Comparison of ENCODE assay signal across 10 cellular contexts in genomic region chr21:42423197-42423675, GRCh38.
DNase-seq lines count a peak whose midpoint lies in the region; ATAC-seq lines count a peak whose summit lies in the region.
"Had no signal": no experiment of that assay in that cellular context is flagged by ENCODE, and none has a peak within 500 bp of the region (broad histone marks: within the 10 kb centered on the region; RNA-seq: fewer than 3 reads in every experiment).

No MANE protein-coding gene starts in this region.

- ATAC-seq in HG03196 (IDR thresholded peaks at IDR 0.05; ENCODE audit: unreplicated experiment) = peak; percentile 46
- peak; percentile 73 for ATAC-seq in stimulated activated naive CD8-positive, alpha-beta T cell treated with anti-CD3 and anti-CD28 coated beads, Interleukin-15, amount 100 ng/mL, for 72 hours

- peak overlapping the region; percentile 66 to 78 for H3K27ac Mint-ChIP-seq in stimulated activated naive CD8-positive, alpha-beta T cell treated with anti-CD3 and anti-CD28 coated beads, Interleukin-15, amount 100 ng/mL, for 72 hours

- H3K4me3 Mint-ChIP-seq in stimulated activated naive CD8-positive, alpha-beta T cell treated with anti-CD3 and anti-CD28 coated beads, Interleukin-15, amount 100 ng/mL, for 72 hours = peak overlapping the region; percentile 72 to 77

- DNase-seq in activated gamma-delta T cell treated with Interleukin-2 at 50 U/mL for 16 hours = peak; percentile 48
- DNase-seq in activated gamma-delta T cell (lab: John Stamatoyannopoulos, UW) = no peak
- DNase-seq in activated T-cell treated with anti-CD3 and anti-CD28 coated beads, Interleukin-2, amount 50 U/mL, for 48 hours = peak; percentile 72 to 74
- DNase-seq in stimulated activated naive CD8-positive, alpha-beta T cell treated with anti-CD3 and anti-CD28 coated beads, Interleukin-15, amount 100 ng/mL, for 72 hours = peak; percentile 64 to 71
- no peak for DNase-seq in effector CD8-positive, alpha-beta T cell (lab: John Stamatoyannopoulos, UW)
- no peak for DNase-seq in middle frontal gyrus (ENCODE audit: extremely low spot score, low spot score)
- no peak for DNase-seq in medulla oblongata (ENCODE audit: extremely low spot score)
- DNase-seq: Karpas-422, uterus had no signal

- H3K9me3 Mint-ChIP-seq in stimulated activated naive CD8-positive, alpha-beta T cell treated with anti-CD3 and anti-CD28 coated beads, Interleukin-15, amount 100 ng/mL, for 72 hours = peaks cover 0 to 5% of the 10 kb centered on the region in 2 donors

- peaks cover 76% of the 10 kb centered on the region for H3K4me1 Mint-ChIP-seq in stimulated activated naive CD8-positive, alpha-beta T cell treated with anti-CD3 and anti-CD28 coated beads, Interleukin-15, amount 100 ng/mL, for 72 hours

- H3K27me3 Mint-ChIP-seq in stimulated activated naive CD8-positive, alpha-beta T cell treated with anti-CD3 and anti-CD28 coated beads, Interleukin-15, amount 100 ng/mL, for 72 hours = no peaks in the 10 kb centered on the region

Comparison
In these comparisons a context has a peak if more than half of its experiments do, and no peak if none do; other contexts are left out.
1. DNase-seq: peak in activated gamma-delta T cell treated with Interleukin-2 at 50 U/mL for 16 hours (single experiment), activated T-cell treated with anti-CD3 and anti-CD28 coated beads, Interleukin-2, amount 50 U/mL, for 48 hours (2 of 2) and stimulated activated naive CD8-positive, alpha-beta T cell treated with anti-CD3 and anti-CD28 coated beads, Interleukin-15, amount 100 ng/mL, for 72 hours (2 of 2); none in activated gamma-delta T cell (single experiment), effector CD8-positive, alpha-beta T cell (single experiment), middle frontal gyrus (single experiment) and medulla oblongata (single experiment).